Comparison of ENCODE assay signal across 15 cellular contexts in the genomic region with DNA sequence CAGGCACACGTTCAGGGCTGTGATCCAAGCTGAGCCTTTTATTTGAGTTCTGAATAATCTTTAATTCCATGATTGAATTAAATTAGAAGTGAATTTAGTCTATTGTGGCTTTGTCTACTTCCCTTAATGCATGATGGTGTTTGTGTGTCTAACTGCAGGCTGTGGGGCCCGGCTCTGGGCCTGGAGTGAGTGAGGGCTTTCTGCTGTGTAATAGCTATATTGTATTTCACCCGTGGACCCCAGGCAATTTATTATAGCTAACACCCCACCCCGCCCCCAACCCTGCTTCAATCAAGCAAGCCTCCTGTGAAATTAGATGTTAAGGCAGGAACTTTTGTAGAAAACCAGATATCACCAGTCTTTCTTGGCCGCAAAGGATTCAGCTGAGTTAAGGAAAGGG.
"Had no signal": no experiment of that assay in that cellular context is flagged by ENCODE, and none has a peak within 500 bp of the region (broad histone marks: within the 10 kb centered on the region; RNA-seq: fewer than 3 reads in every experiment).

No MANE protein-coding gene starts in this region.

- H3K27me3 ChIP-seq: adrenal gland, foreskin keratinocyte, right lobe of liver, upper lobe of left lung had no signal

- H3K36me3 ChIP-seq: adrenal gland, right lobe of liver, WERI-Rb-1 had no signal

- DNase-seq: activated CD4-positive, alpha-beta T cell treated with anti-CD3 and anti-CD28 coated beads, Interleukin-2, amount 50 U/mL, for 48 hours; activated effector memory CD4-positive, alpha-beta T cell treated with anti-CD3 and anti-CD28 coated beads, Interleukin-2, amount 50 U/mL, for 16 hours; activated T-cell treated with anti-CD3 and anti-CD28 coated beads, Interleukin-2, amount 50 U/mL, for 1 hour; effector memory CD8-positive, alpha-beta T cell; foreskin keratinocyte; glutamatergic neuron; left colon; mammary epithelial cell; mucosa of descending colon; naive thymus-derived CD4-positive, alpha-beta T cell; occipital lobe; right lobe of liver; upper lobe of left lung; WERI-Rb-1 had no signal

- H3K4me3 ChIP-seq: adrenal gland, mucosa of descending colon, right lobe of liver, upper lobe of left lung had no signal

- H3K9me3 ChIP-seq: adrenal gland, mucosa of descending colon, right lobe of liver, upper lobe of left lung had no signal

- H3K4me1 ChIP-seq: foreskin keratinocyte, right lobe of liver, upper lobe of left lung had no signal

- H3K27ac ChIP-seq: adrenal gland, foreskin keratinocyte, right lobe of liver, upper lobe of left lung, WERI-Rb-1 had no signal

- ATAC-seq: effector memory CD8-positive, alpha-beta T cell; foreskin keratinocyte; left colon; mucosa of descending colon; naive thymus-derived CD4-positive, alpha-beta T cell; right lobe of liver had no signal
